In the genomic region with DNA sequence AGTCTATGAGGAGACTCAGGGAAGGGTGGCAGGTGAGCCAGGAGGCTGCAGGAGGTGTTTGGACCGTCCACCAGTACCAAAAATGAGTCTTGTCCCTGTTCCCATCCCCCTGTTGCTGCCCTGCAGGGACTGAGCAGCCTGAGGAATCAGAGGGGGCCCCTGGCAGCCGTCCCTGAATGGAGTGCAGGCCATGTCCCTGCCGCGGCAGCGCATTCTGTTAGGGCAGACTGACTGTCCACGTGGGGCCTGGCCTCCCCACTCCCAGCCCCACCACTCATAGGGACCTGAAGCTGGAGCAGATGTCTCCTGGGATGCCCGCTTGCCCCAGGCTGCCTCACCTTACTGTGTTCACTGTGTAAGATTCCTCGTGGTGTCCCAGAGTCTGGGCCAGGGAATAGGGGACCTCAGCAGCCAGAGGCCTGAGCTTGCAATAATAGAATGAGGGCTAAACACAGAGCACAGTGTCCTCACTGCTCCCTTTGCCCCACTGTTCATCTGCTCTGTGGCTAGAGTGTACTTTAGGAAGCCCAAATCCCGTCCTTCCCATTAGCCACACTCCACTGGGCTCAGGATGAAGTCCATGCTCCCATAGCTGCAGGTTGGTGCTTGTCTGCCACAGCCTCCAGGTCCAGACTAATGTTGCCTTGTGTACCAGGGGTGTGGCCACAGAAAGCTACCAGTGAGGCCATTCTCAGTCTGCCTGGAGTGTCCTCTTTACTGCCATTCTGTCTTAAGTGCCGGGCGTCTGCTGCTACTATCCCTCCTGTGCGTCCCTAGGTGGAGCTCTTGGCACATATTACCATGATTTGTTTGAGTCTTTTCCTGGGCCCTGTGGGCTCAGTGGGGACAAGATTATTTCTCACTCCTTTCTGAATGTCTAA, we compare ENCODE assay signal across 9 cellular contexts.
DNase-seq lines count a peak whose midpoint lies in the region; ATAC-seq and TF ChIP-seq lines count a peak whose summit lies in the region.
"Had no signal": no experiment of that assay in that cellular context is flagged by ENCODE, and none has a peak within 500 bp of the region (broad histone marks: within the 10 kb centered on the region; RNA-seq: fewer than 3 reads in every experiment).

No MANE protein-coding gene starts in this region.

- TF ChIP-seq CTCF in adrenal gland (IDR thresholded peaks at IDR 0.05) = peak; percentile 7 to 53 (median 36)
- peak in 4 of 5 experiments; percentile 17 to 40 (median 26) for TF ChIP-seq CTCF in transverse colon (IDR thresholded peaks at IDR 0.05)

- TF ChIP-seq POLR2A in adrenal gland (IDR thresholded peaks at IDR 0.05) (no peak), transverse colon (IDR thresholded peaks at IDR 0.05) (no peak)

- H3K4me3 ChIP-seq in CD4-positive, alpha-beta memory T cell (ENCODE audit: low read length in 2 of 2) = no peak overlapping the region
- H3K4me3 ChIP-seq in adrenal gland (no peak overlapping the region), transverse colon (no peak overlapping the region)

- H3K27ac ChIP-seq in CD4-positive, alpha-beta memory T cell (ENCODE audit: low read depth, low read length) = no peak overlapping the region
- H3K27ac ChIP-seq in adrenal gland = no peak overlapping the region
- no peak overlapping the region for H3K27ac ChIP-seq in transverse colon

- DNase-seq in CD4-positive, alpha-beta memory T cell = peak in 3 of 5 donors; percentile 9 to 18 (median 12)
- peak; percentile 47 for DNase-seq in HCEC 1CT
- peak; percentile 35 for DNase-seq in NCI-H345 treated with DMSO at 0.1 percent for 48 hours (lab: John Stamatoyannopoulos, UW; ENCODE audit: unreplicated experiment)
- peak in 6 of 7 donors; percentile 25 to 78 (median 38) for DNase-seq in adrenal gland
- peak; percentile 80 for DNase-seq in iPS-NIHi11 (ENCODE audit: low spot score)
- DNase-seq in transverse colon = peak; percentile 22
- no peak for DNase-seq in GF-D8 (lab: John Stamatoyannopoulos, UW)
- DNase-seq: naive B cell had no signal

- TF ChIP-seq EP300 in transverse colon (IDR thresholded peaks at IDR 0.05; ENCODE audit: low read depth) = no peak

- no peaks in the 10 kb centered on the region for H3K4me1 Mint-ChIP-seq in CD4-positive, alpha-beta memory T cell

- peaks cover 14 to 23% of the 10 kb centered on the region in 2 donors for H3K36me3 Mint-ChIP-seq in CD4-positive, alpha-beta memory T cell
- H3K36me3 Mint-ChIP-seq: naive B cell had no signal

- no peaks in the 10 kb centered on the region for H3K9me3 ChIP-seq in CD4-positive, alpha-beta memory T cell (ENCODE audit: control insufficient read depth in 1 of 2, low read length in 2 of 2)
- H3K9me3 ChIP-seq in adrenal gland (replicated peaks in 1 of 3) (no peaks in the 10 kb centered on the region), transverse colon (no peaks in the 10 kb centered on the region)

- POLR2A ChIA-PET in CD4-positive, alpha-beta memory T cell (lab: Charles Lee; ENCODE audit: partially characterized antibody) = no interaction called here

- H3K9me3 Mint-ChIP-seq in CD4-positive, alpha-beta memory T cell = peaks cover 0 to 1% (median 0%) of the 10 kb centered on the region in 8 donors
- H3K9me3 Mint-ChIP-seq: naive B cell had no signal

- H3K36me3 ChIP-seq in CD4-positive, alpha-beta memory T cell (ENCODE audit: insufficient read depth, low read length) = peaks cover 4% of the 10 kb centered on the region
- H3K36me3 ChIP-seq in adrenal gland (replicated peaks in 1 of 2) (no peaks in the 10 kb centered on the region), transverse colon (peaks cover 0 to 31% (median 11%) of the 10 kb centered on the region in 4 donors)

- ATAC-seq in HG02973 (IDR thresholded peaks at IDR 0.05; ENCODE audit: unreplicated experiment) = no peak

- intact Hi-C loops in CD4-positive, alpha-beta memory T cell (cut with micrococcal nuclease) = loop anchor here (10.0 kb wide), 1 partner anchor 399 kb away; no protein-coding TSS in a partner anchor
- intact Hi-C loops in adrenal gland (cut with DNase I) (loop anchor here in 1 of 2 donors (10.0 kb wide), 1 partner anchor 399 kb away; no protein-coding TSS in a partner anchor), transverse colon (cut with DNase I; ENCODE audit: low total_unique reads) (no loop called here)

- no peak overlapping the region for H3K4me3 Mint-ChIP-seq in CD4-positive, alpha-beta memory T cell
- H3K4me3 Mint-ChIP-seq: naive B cell had no signal

- in situ Hi-C loops in transverse colon (cut with MboI; ENCODE audit: low pct_ligation_motif_present in 1 of 4, low pct_unique_long_range_greater_than_20kb in 1 of 4, low sequenced_read_pairs in 3 of 4) = no loop called here

- H3K27ac Mint-ChIP-seq in CD4-positive, alpha-beta memory T cell = peak overlapping the region in 1 of 7 donors; percentile 30

- 68 to 77% (median 74%) methylated on average over 8 to 12 of the region's 12 CpGs for WGBS in adrenal gland, 4 donors
- WGBS in transverse colon (ENCODE audit: low coverage in 1 of 2), 2 donors = 71% methylated on average over 11 of the region's 12 CpGs; no CpG with 5 or more reads in 1 of the 2 donors

- H3K4me1 ChIP-seq in CD4-positive, alpha-beta memory T cell (ENCODE audit: insufficient read depth, low read length) = no peaks in the 10 kb centered on the region
- H3K4me1 ChIP-seq in adrenal gland (replicated peaks in 1 of 2) (peaks cover 0 to 3% of the 10 kb centered on the region in 2 donors), transverse colon (no peaks in the 10 kb centered on the region)

- H3K27me3 ChIP-seq in CD4-positive, alpha-beta memory T cell (ENCODE audit: insufficient read depth, low read length) = no peaks in the 10 kb centered on the region
- H3K27me3 ChIP-seq in adrenal gland (no peaks in the 10 kb centered on the region), transverse colon (no peaks in the 10 kb centered on the region)

- CTCF ChIA-PET in CD4-positive, alpha-beta memory T cell (lab: Charles Lee; ENCODE audit: partially characterized antibody) = interaction anchor here (0.6 to 1.5 kb wide), 3 partner anchors 20 to 331 kb away, joined by 3 to 5 read pairs (median 3); no protein-coding TSS in a partner anchor

- no peaks in the 10 kb centered on the region for H3K27me3 Mint-ChIP-seq in CD4-positive, alpha-beta memory T cell
